In the genomic region with DNA sequence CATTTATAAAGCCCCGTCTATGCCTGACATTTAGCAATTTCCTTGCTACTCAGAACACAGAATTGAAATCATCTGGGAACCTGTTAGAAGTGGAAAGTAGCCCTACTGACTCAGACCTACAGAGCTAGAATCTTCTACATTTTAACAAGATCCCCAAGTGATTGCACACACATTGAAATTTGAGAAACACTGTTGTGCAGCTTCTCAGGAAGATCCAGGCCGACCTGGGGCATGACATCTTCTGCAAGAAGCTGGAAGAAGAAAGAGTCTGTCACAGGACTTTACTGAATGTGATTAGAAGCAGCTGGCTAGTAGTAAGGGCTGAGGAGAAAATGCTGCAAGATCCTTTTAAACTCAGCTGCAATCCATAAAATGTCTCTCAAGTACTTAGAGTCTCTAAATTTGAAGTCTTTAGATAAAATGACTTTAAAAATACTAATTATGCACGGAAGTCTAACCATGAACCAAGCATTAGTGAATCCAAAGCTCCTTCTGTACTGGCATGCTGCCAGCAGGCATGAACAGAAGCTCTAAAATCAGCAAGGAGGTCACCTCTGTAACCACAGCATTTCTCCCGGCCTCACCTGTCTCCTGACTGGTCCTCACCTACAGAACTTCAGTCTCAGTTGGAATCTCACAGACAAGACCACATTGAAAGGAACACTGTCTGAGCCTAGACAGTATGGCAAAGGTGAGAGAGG, we compare ENCODE assay signal across 22 cellular contexts.
DNase-seq lines count a peak whose midpoint lies in the region; ATAC-seq, FAIRE-seq and TF ChIP-seq lines count a peak whose summit lies in the region.
"Had no signal": no experiment of that assay in that cellular context is flagged by ENCODE, and none has a peak within 500 bp of the region (broad histone marks: within the 10 kb centered on the region; RNA-seq: fewer than 3 reads in every experiment).

No MANE protein-coding gene starts in this region.

- CTCF ChIA-PET in naive thymus-derived CD4-positive, alpha-beta T cell (lab: Charles Lee) = no interaction called here

- ATAC-seq in left ventricle myocardium superior (no peak), pancreas (no peak)
- no peak for ATAC-seq in naive thymus-derived CD4-positive, alpha-beta T cell
- ATAC-seq: A549; activated CD8-positive, alpha-beta T cell treated with anti-CD3 and anti-CD28 coated beads, Interleukin-2, amount 10 ng/mL, durations not matched to agents 7 days and 5 days; heart right ventricle; mucosa of descending colon had no signal

- FAIRE-seq in pancreas (lab: Jason Lieb, UNC) = no peak
- FAIRE-seq: A549, endometrium, TTC549 had no signal

- H3K36me3 Mint-ChIP-seq in naive thymus-derived CD4-positive, alpha-beta T cell = peaks cover 12 to 75% (median 38%) of the 10 kb centered on the region in 5 donors

- WGBS in thymus = 92% methylated on average over 4 of the region's 4 CpGs
- WGBS in pancreas, 2 donors = 77% methylated on average over 4 of the region's 4 CpGs

- H3K9me3 ChIP-seq in SK-N-MC (ENCODE audit: low read depth, low read length) (no peaks in the 10 kb centered on the region), thymus (ENCODE audit: control insufficient read depth) (no peaks in the 10 kb centered on the region), pancreas (no peaks in the 10 kb centered on the region)
- H3K9me3 ChIP-seq in naive thymus-derived CD4-positive, alpha-beta T cell (ENCODE audit: control insufficient read depth in 2 of 3, low read length in 3 of 3) = no peaks in the 10 kb centered on the region
- H3K9me3 ChIP-seq: HAP-1, mucosa of descending colon had no signal

- no peak overlapping the region for H3K27ac Mint-ChIP-seq in naive thymus-derived CD4-positive, alpha-beta T cell
- H3K27ac Mint-ChIP-seq: activated CD8-positive, alpha-beta T cell treated with anti-CD3 and anti-CD28 coated beads, Interleukin-2, amount 10 ng/mL, durations not matched to agents 7 days and 5 days; activated T-helper 1 cell treated with anti-CD3 and anti-CD28 coated beads, Interleukin-12 subunit alpha, Interleukin-12 subunit beta, Interleukin-2, Interleukin-4 antibody, amounts not matched to agents 30 ng/mL and 10 ng/mL and 1 ng/mL, durations not matched to agents 14 hours and 24 hours and 36 hours had no signal

- no peaks in the 10 kb centered on the region for H3K27me3 ChIP-seq in thymus (ENCODE audit: control insufficient read depth, insufficient read depth)
- H3K27me3 ChIP-seq in naive thymus-derived CD4-positive, alpha-beta T cell (ENCODE audit: control insufficient read depth in 2 of 2, insufficient read depth in 2 of 2, low read length in 2 of 2) = no peaks in the 10 kb centered on the region
- H3K27me3 ChIP-seq in pancreas = no peaks in the 10 kb centered on the region
- H3K27me3 ChIP-seq: heart right ventricle had no signal

- H3K27ac ChIP-seq in SK-N-MC (no peak overlapping the region), thymus (ENCODE audit: low read depth) (peak overlapping the region; percentile 8), pancreas (no peak overlapping the region)
- no peak overlapping the region for H3K27ac ChIP-seq in naive thymus-derived CD4-positive, alpha-beta T cell (ENCODE audit: low read depth, low read length)
- H3K27ac ChIP-seq: A549, heart right ventricle had no signal

- H3K9ac ChIP-seq in SK-N-MC (ENCODE audit: insufficient read length) = no peak overlapping the region

- H3K4me1 ChIP-seq in thymus (ENCODE audit: control insufficient read depth, insufficient read depth, low read length) = no peaks in the 10 kb centered on the region
- no peaks in the 10 kb centered on the region for H3K4me1 ChIP-seq in naive thymus-derived CD4-positive, alpha-beta T cell (ENCODE audit: control insufficient read depth in 2 of 2, insufficient read depth in 2 of 2, low read length in 2 of 2)
- no peaks in the 10 kb centered on the region for H3K4me1 ChIP-seq in pancreas
- H3K4me1 ChIP-seq: A549 had no signal

- peaks cover 0 to 10% (median 3%) of the 10 kb centered on the region in 7 donors for H3K4me1 Mint-ChIP-seq in naive thymus-derived CD4-positive, alpha-beta T cell

- no peaks in the 10 kb centered on the region for H3K27me3 Mint-ChIP-seq in naive thymus-derived CD4-positive, alpha-beta T cell

- H3K36me3 ChIP-seq in SK-N-MC (ENCODE audit: insufficient read depth, low read length) (no peaks in the 10 kb centered on the region), thymus (ENCODE audit: control insufficient read depth, insufficient read depth) (peaks cover 3% of the 10 kb centered on the region), pancreas (no peaks in the 10 kb centered on the region)
- H3K36me3 ChIP-seq in naive thymus-derived CD4-positive, alpha-beta T cell (ENCODE audit: control insufficient read depth in 2 of 3, insufficient read depth in 3 of 3, low read length in 3 of 3) = peaks cover 0 to 40% (median 0%) of the 10 kb centered on the region in 3 experiments

- DNase-seq in NCI-H82 (lab: John Stamatoyannopoulos, UW) = peak; percentile 3
- no peak for DNase-seq in NCI-H82 treated with DMSO at 0.1 percent for 48 hours (lab: John Stamatoyannopoulos, UW; ENCODE audit: unreplicated experiment)
- peak; percentile 24 for DNase-seq in SK-N-MC (ENCODE audit: low read depth, low spot score)
- DNase-seq in fibroblast of the conjunctiva (ENCODE audit: low read depth) = peak; percentile 84
- no peak for DNase-seq in left ventricle myocardium superior
- no peak for DNase-seq in naive thymus-derived CD4-positive, alpha-beta T cell
- no peak for DNase-seq in pancreas
- DNase-seq: activated CD8-positive, alpha-beta T cell treated with anti-CD3 and anti-CD28 coated beads, Interleukin-2, amount 10 ng/mL, durations not matched to agents 7 days and 5 days; amniotic stem cell; heart right ventricle; KBM-7; kidney glomerular epithelial cell; mucosa of descending colon; NCI-H1048; NCI-H510A treated with DMSO at 0.1 percent for 48 hours; stimulated activated naive CD4-positive, alpha-beta T cell had no signal

- H3K4me3 ChIP-seq in SK-N-MC (peak overlapping the region; percentile 23; the same call in 1 of the 2 replicates), thymus (ENCODE audit: low read length) (no peak overlapping the region), pancreas (no peak overlapping the region)
- no peak overlapping the region for H3K4me3 ChIP-seq in naive thymus-derived CD4-positive, alpha-beta T cell (ENCODE audit: low read length)
- H3K4me3 ChIP-seq: A549, HAP-1, heart right ventricle, mucosa of descending colon had no signal

- no peak overlapping the region for H3K4me3 Mint-ChIP-seq in naive thymus-derived CD4-positive, alpha-beta T cell
- H3K4me3 Mint-ChIP-seq: activated CD8-positive, alpha-beta T cell treated with anti-CD3 and anti-CD28 coated beads, Interleukin-2, amount 10 ng/mL, durations not matched to agents 7 days and 5 days; activated T-helper 1 cell treated with anti-CD3 and anti-CD28 coated beads, Interleukin-12 subunit alpha, Interleukin-12 subunit beta, Interleukin-2, Interleukin-4 antibody, amounts not matched to agents 30 ng/mL and 10 ng/mL and 1 ng/mL, durations not matched to agents 14 hours and 24 hours and 36 hours had no signal

- intact Hi-C loops in left ventricle myocardium superior (cut with micrococcal nuclease) = no loop called here
- intact Hi-C loops in naive thymus-derived CD4-positive, alpha-beta T cell (cut with micrococcal nuclease) = no loop called here
- intact Hi-C loops in pancreas (cut with DNase I) = no loop called here

- TF ChIP-seq CTCF in pancreas (IDR thresholded peaks at IDR 0.05) = no peak

- POLR2A ChIA-PET in naive thymus-derived CD4-positive, alpha-beta T cell (lab: Charles Lee) = no interaction called here

- H3K9me3 Mint-ChIP-seq in naive thymus-derived CD4-positive, alpha-beta T cell = peaks cover 0 to 5% (median 3%) of the 10 kb centered on the region in 11 donors
- H3K9me3 Mint-ChIP-seq: activated T-helper 1 cell treated with anti-CD3 and anti-CD28 coated beads, Interleukin-12 subunit alpha, Interleukin-12 subunit beta, Interleukin-2, Interleukin-4 antibody, amounts not matched to agents 30 ng/mL and 10 ng/mL and 1 ng/mL, durations not matched to agents 14 hours and 24 hours and 36 hours had no signal

Comparison
In these comparisons a context has a peak if more than half of its experiments do, and no peak if none do; other contexts are left out.
1. DNase-seq: peak in NCI-H82 (single experiment), SK-N-MC (single experiment) and fibroblast of the conjunctiva (single experiment); none in NCI-H82 treated with DMSO at 0.1 percent for 48 hours (single experiment), left ventricle myocardium superior (single experiment), naive thymus-derived CD4-positive, alpha-beta T cell (0 of 9) and pancreas (0 of 6).